In genomic region chr2:174835797-174836255, GRCh38 we compare ENCODE assay signal across 8 cellular contexts.
DNase-seq lines count a peak whose midpoint lies in the region; ATAC-seq, FAIRE-seq and TF ChIP-seq lines count a peak whose summit lies in the region.
"Had no signal": no experiment of that assay in that cellular context is flagged by ENCODE, and none has a peak within 500 bp of the region (broad histone marks: within the 10 kb centered on the region; RNA-seq: fewer than 3 reads in every experiment).

No MANE protein-coding gene starts in this region.

- H3K56ac ChIP-seq in IMR-90 (ENCODE audit: extremely low read depth, insufficient read depth, low read length), result peak overlapping the region; percentile 93

- in situ Hi-C loops in IMR-90 (cut with MboI; ENCODE audit: low sequenced_read_pairs), result no loop called here

- H3K36me3 ChIP-seq in IMR-90 (ENCODE audit: control insufficient read depth, insufficient read depth, low read length), result no peaks in the 10 kb centered on the region

- H4K91ac ChIP-seq in IMR-90 (ENCODE audit: insufficient read depth, low read depth, low read length), result peak overlapping the region; percentile 99

- peak; percentile 81 for ATAC-seq in GM21529 (IDR thresholded peaks at IDR 0.05; ENCODE audit: unreplicated experiment)
- peak; percentile 67 for ATAC-seq in IMR-90 (ENCODE audit: low read depth)

- H2BK15ac ChIP-seq in IMR-90 (ENCODE audit: low read depth, low read length), result peak overlapping the region; percentile 87

- dilution Hi-C loops in IMR-90 (cut with HindIII; ENCODE audit: low sequenced_read_pairs, unreplicated experiment), result no loop called here

- TF ChIP-seq RAD21 in IMR-90 (IDR thresholded peaks at IDR 0.05; ENCODE audit: low read length), result peak; percentile 7; the same call in 1 of the 2 replicates

- peak overlapping the region; percentile 97 for H2BK120ac ChIP-seq in IMR-90 (ENCODE audit: low read depth, low read length)

- peak overlapping the region; percentile 98 for H3K4me2 ChIP-seq in IMR-90 (ENCODE audit: low read depth, low read length)

- peak overlapping the region; percentile 74 to 89 for H4K8ac ChIP-seq in IMR-90 (ENCODE audit: low read depth in 2 of 2, low read length in 2 of 2)

- DNase-seq in IMR-90 (peak; percentile 97), choroid plexus epithelial cell (ENCODE audit: low read depth) (peak; percentile 93), NCI-H524 treated with DMSO at 0.1 percent for 48 hours (lab: John Stamatoyannopoulos, UW) (no peak), D721Med (ENCODE audit: insufficient read length, low spot score) (no peak), hippocampal formation (lab: John Stamatoyannopoulos, UW) (no peak)
- peak; percentile 62 for DNase-seq in stimulated activated CD4-positive, alpha-beta T cell treated with anti-CD3 and anti-CD28 coated beads, Interleukin-4, amount 100 ng/mL, for 24 hours
- DNase-seq: Karpas-422 had no signal

- BruUV-seq in IMR-90 (replicated peaks; lab: Mats Ljungman, UMichigan), result no TSS peak

- H3K4ac ChIP-seq in IMR-90 (ENCODE audit: low read depth, low read length), result peak overlapping the region; percentile 98

- peak overlapping the region; percentile 91 for H2BK20ac ChIP-seq in IMR-90 (ENCODE audit: low read depth, low read length)

- peak overlapping the region; percentile 100 for H3K18ac ChIP-seq in IMR-90 (ENCODE audit: low read depth, low read length)

- WGBS in IMR-90 (ENCODE audit: extremely low coverage in 2 of 2, insufficient read length in 1 of 2), 2 experiments, result 0% methylated on average over 1 of the region's 2 CpGs; no CpG with 5 or more reads in 1 of the 2 experiments

- H2AK5ac ChIP-seq in IMR-90 (ENCODE audit: low read depth, low read length), result peak overlapping the region; percentile 95

- H3K9me3 ChIP-seq in IMR-90 (ENCODE audit: control insufficient read depth, insufficient read depth, low read length), result no peaks in the 10 kb centered on the region

- H4K20me1 ChIP-seq in IMR-90 (ENCODE audit: insufficient read depth, low read length), result no peaks in the 10 kb centered on the region

- peaks cover 17% of the 10 kb centered on the region for H3K4me1 ChIP-seq in IMR-90 (ENCODE audit: control insufficient read depth, insufficient read depth, low read length)

- H3K9ac ChIP-seq in IMR-90 (ENCODE audit: low read depth, low read length), result peak overlapping the region; percentile 90

- H3K14ac ChIP-seq in IMR-90 (replicated peaks; ENCODE audit: low read depth, low read length), result peak overlapping the region; percentile 89

- peak overlapping the region; percentile 99 for H2BK5ac ChIP-seq in IMR-90 (ENCODE audit: low read depth, low read length, poor library complexity, severe bottlenecking)

- peak overlapping the region; percentile 100 for H4K5ac ChIP-seq in IMR-90 (ENCODE audit: low read depth, low read length)

- no peak for FAIRE-seq in D721Med (lab: Jason Lieb, UNC)

- peak overlapping the region; percentile 90 for H2AK9ac ChIP-seq in IMR-90 (replicated peaks; ENCODE audit: low read depth, low read length, poor library complexity)

- peak overlapping the region; percentile 90 for H3K23ac ChIP-seq in IMR-90 (ENCODE audit: low read depth, low read length)

- intact Hi-C loops in IMR-90 (cut with micrococcal nuclease), result loop anchor here (2.0 kb wide), 1 partner anchor 49 kb away; no protein-coding TSS in a partner anchor

- 0 out of 2 replicates have a peak, but pooled peaks have one; percentile 48 for TF ChIP-seq POLR2A in IMR-90 (IDR thresholded peaks at IDR 0.05; ENCODE audit: low read depth, low read length)

- H3K4me3 ChIP-seq in IMR-90 (ENCODE audit: insufficient read depth, low read depth, low read length) (no peak overlapping the region; the same call in 1 of the 2 replicates), choroid plexus epithelial cell (ENCODE audit: low read depth, low read length) (no peak overlapping the region)

- H3K79me1 ChIP-seq in IMR-90 (ENCODE audit: low read depth in 1 of 2, low read length in 2 of 2), result peaks cover 4 to 22% of the 10 kb centered on the region in 2 experiments; a peak in 3 of 4 replicates

- CTCF ChIA-PET in IMR-90 (lab: Yijun Ruan, JAX), result interaction anchor here (0.5 to 2.1 kb wide), 4 partner anchors 8 to 675 kb away, joined by 3 to 6 read pairs (median 4); no protein-coding TSS in a partner anchor

- TF ChIP-seq CTCF in IMR-90 (conservative IDR thresholded peaks at IDR 0.05; ENCODE audit: low read depth, low read length), result no peak
- TF ChIP-seq CTCF in choroid plexus epithelial cell (conservative IDR thresholded peaks at IDR 0.05; ENCODE audit: low read depth, low read length), result no peak
- no peak for TF ChIP-seq CTCF in D721Med (IDR thresholded peaks at IDR 0.05; ENCODE audit: insufficient read depth, missing control alignments)

- POLR2A ChIA-PET in IMR-90 (lab: Charles Lee; ENCODE audit: unreplicated experiment), result no interaction called here

- H2AFZ ChIP-seq in IMR-90 (replicated peaks; ENCODE audit: low read length, poor library complexity), result peak overlapping the region; percentile 64

- peak overlapping the region; percentile 100 for H3K27ac ChIP-seq in IMR-90 (ENCODE audit: insufficient read depth, low read length)

- no peaks in the 10 kb centered on the region for H3K9me1 ChIP-seq in IMR-90 (ENCODE audit: insufficient read depth, low read length)

- no peaks in the 10 kb centered on the region for H3K27me3 ChIP-seq in IMR-90 (ENCODE audit: control insufficient read depth, insufficient read depth, low read length)

TF ChIP-seq in IMR-90, 13 proteins besides CTCF, POLR2A, EP300 and RAD21:
- TF ChIP-seq USF2 (IDR thresholded peaks at IDR 0.05; ENCODE audit: low read depth, low read length) (no peak), ELK1 (IDR thresholded peaks at IDR 0.05; ENCODE audit: borderline replicate concordance, low read depth, low read length) (no peak), CHD1 (IDR thresholded peaks at IDR 0.05; ENCODE audit: low read depth, low read length) (no peak), RFX5 (IDR thresholded peaks at IDR 0.05; ENCODE audit: low read depth, low read length) (no peak), SMC3 (IDR thresholded peaks at IDR 0.05; ENCODE audit: low read depth, low read length) (no peak), FOS (IDR thresholded peaks at IDR 0.05; ENCODE audit: low read depth, low read length) (peak; percentile 58; the same call in 1 of the 2 replicates), RCOR1 (IDR thresholded peaks at IDR 0.05; ENCODE audit: insufficient replicate concordance, low read length) (no peak), MAZ (IDR thresholded peaks at IDR 0.05; ENCODE audit: borderline replicate concordance, low read depth, low read length) (0 out of 2 replicates have a peak, but pooled peaks have one; percentile 23), NFE2L2 (IDR thresholded peaks at IDR 0.05; ENCODE audit: low read depth, low read length) (no peak), BHLHE40 (IDR thresholded peaks at IDR 0.05; ENCODE audit: low read depth, low read length) (no peak), MXI1 (IDR thresholded peaks at IDR 0.05; ENCODE audit: borderline replicate concordance, low read depth, low read length) (no peak), MAFK (IDR thresholded peaks at IDR 0.05; ENCODE audit: low read depth, low read length) (no peak), CEBPB (IDR thresholded peaks at IDR 0.05; ENCODE audit: low read depth, low read length) (peak; percentile 97)

Comparison
In these comparisons a context has a peak if more than half of its experiments do, and no peak if none do; other contexts are left out.
1. DNase-seq: peak in IMR-90 (single experiment), choroid plexus epithelial cell (single experiment) and stimulated activated CD4-positive, alpha-beta T cell treated with anti-CD3 and anti-CD28 coated beads, Interleukin-4, amount 100 ng/mL, for 24 hours (single experiment); none in NCI-H524 treated with DMSO at 0.1 percent for 48 hours (single experiment), D721Med (single experiment) and hippocampal formation (0 of 2).